ENCODE assay signal across 1 cellular context in genomic region chr19:54231077-54231931, GRCh38.
TF ChIP-seq lines count a peak whose summit lies in the region.

No MANE protein-coding gene starts in this region.

TF ChIP-seq in K562, 482 proteins besides CTCF, POLR2A, EP300 and RAD21 (continued from another document and continues in another):
- TF ChIP-seq ZNF518B (CRISPR knock-in tag; IDR thresholded peaks at IDR 0.05) (no peak), ZNF584 (CRISPR knock-in tag; IDR thresholded peaks at IDR 0.05; ENCODE audit: low read depth) (no peak), RB1 (IDR thresholded peaks at IDR 0.05; ENCODE audit: low read depth) (peak; percentile 83), MTA2 (IDR thresholded peaks at IDR 0.05; ENCODE audit: low read depth) (no peak), USF1 (CRISPR knock-in tag; IDR thresholded peaks at IDR 0.05) (peak; percentile 58), HNRNPUL1 (IDR thresholded peaks at IDR 0.05; ENCODE audit: low read length) (no peak), DLX4 (CRISPR knock-in tag; IDR thresholded peaks at IDR 0.05) (no peak), ZNF280B (CRISPR knock-in tag; IDR thresholded peaks at IDR 0.05) (no peak), ZNF175 (CRISPR knock-in tag; IDR thresholded peaks at IDR 0.05; ENCODE audit: low read depth) (no peak), IRF1 (CRISPR knock-in tag; IDR thresholded peaks at IDR 0.05; ENCODE audit: borderline replicate concordance) (no peak), ZFP36 (IDR thresholded peaks at IDR 0.05; ENCODE audit: low read depth, low read length, partially characterized antibody) (peak; percentile 6), HNRNPLL (IDR thresholded peaks at IDR 0.05; ENCODE audit: low read depth, low read length, poor library complexity, severe bottlenecking) (no peak), POLR2G (IDR thresholded peaks at IDR 0.05; ENCODE audit: low read depth, low read length) (no peak), CHD1 (IDR thresholded peaks at IDR 0.05; ENCODE audit: low read length) (no peak), ZNF316 (IDR thresholded peaks at IDR 0.05) (no peak), TGIF2 (CRISPR knock-in tag; IDR thresholded peaks at IDR 0.05) (no peak), ZBTB8A (IDR thresholded peaks at IDR 0.05; ENCODE audit: partially characterized antibody) (no peak), SMAD4 (CRISPR knock-in tag; conservative IDR thresholded peaks at IDR 0.05) (no peak), ZNF354B (CRISPR knock-in tag; IDR thresholded peaks at IDR 0.05) (no peak), TEAD1 (CRISPR knock-in tag; IDR thresholded peaks at IDR 0.05) (peak; percentile 49 to 92; a peak in 3 of 4 replicates), ZNF146 (CRISPR knock-in tag; IDR thresholded peaks at IDR 0.05; ENCODE audit: unreplicated experiment) (no peak), HDAC1 (IDR thresholded peaks at IDR 0.05) (no peak), MIER1 (IDR thresholded peaks at IDR 0.05; ENCODE audit: low read depth) (no peak), HIVEP1 (CRISPR knock-in tag; IDR thresholded peaks at IDR 0.05) (no peak), OTX1 (CRISPR knock-in tag; IDR thresholded peaks at IDR 0.05) (no peak), KDM2B (CRISPR knock-in tag; IDR thresholded peaks at IDR 0.05) (no peak), PHB (CRISPR knock-in tag; IDR thresholded peaks at IDR 0.05) (no peak), HNRNPK (IDR thresholded peaks at IDR 0.05; ENCODE audit: low read depth, low read length, poor library complexity, severe bottlenecking) (no peak), EHMT2 (IDR thresholded peaks at IDR 0.05) (no peak), THRA (IDR thresholded peaks at IDR 0.05) (no peak), MYBL2 (IDR thresholded peaks at IDR 0.05; ENCODE audit: low read depth) (no peak), MYBL2 (CRISPR knock-in tag; IDR thresholded peaks at IDR 0.05; ENCODE audit: borderline replicate concordance) (no peak), ZC3H4 (CRISPR knock-in tag; IDR thresholded peaks at IDR 0.05; ENCODE audit: borderline replicate concordance) (no peak), ZSCAN32 (CRISPR knock-in tag; IDR thresholded peaks at IDR 0.05) (no peak), ZNF12 (CRISPR knock-in tag; IDR thresholded peaks at IDR 0.05) (0 out of 2 replicates have a peak, but pooled peaks have one; percentile 48), GTF2A2 (tag; IDR thresholded peaks at IDR 0.05) (no peak), KLF6 (CRISPR knock-in tag; IDR thresholded peaks at IDR 0.05; ENCODE audit: borderline replicate concordance) (no peak), SFPQ (IDR thresholded peaks at IDR 0.05; ENCODE audit: low read depth, low read length) (no peak), TBL1XR1 (IDR thresholded peaks at IDR 0.05; ENCODE audit: low read length in 2 of 2) (peak in 1 of 2 experiments; percentile 68; a peak in 1 of 4 replicates), ZNF318 (IDR thresholded peaks at IDR 0.05; ENCODE audit: borderline replicate concordance in 1 of 2, low read depth in 1 of 2) (no peak), MYC (IDR thresholded peaks at IDR 0.05; ENCODE audit: low read depth, low read length) (no peak), MYC (CRISPR knock-in tag; IDR thresholded peaks at IDR 0.05; ENCODE audit: borderline replicate concordance, low read depth) (no peak), RBM22 (IDR thresholded peaks at IDR 0.05; ENCODE audit: low read depth, low read length, poor library complexity, severe bottlenecking) (no peak)
